In the genomic region with DNA sequence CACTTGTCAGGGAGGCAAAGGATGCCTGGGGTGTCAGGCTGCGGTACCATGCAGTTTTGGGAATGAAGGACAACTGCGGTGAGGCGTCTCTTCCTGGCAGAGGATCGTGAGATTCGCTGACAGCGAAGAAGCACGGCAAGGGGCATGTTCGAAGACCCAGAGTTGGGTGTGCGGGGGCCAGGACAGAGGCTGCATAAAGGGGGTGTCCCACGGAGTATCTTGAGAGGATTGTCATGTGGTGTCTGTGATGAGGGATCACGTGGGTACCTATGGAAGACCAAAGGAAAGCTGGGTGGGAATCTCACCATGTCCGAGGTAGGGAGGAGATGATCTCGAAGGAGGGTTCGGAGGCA, we compare ENCODE assay signal across 6 cellular contexts. TPM values are rescaled to one million over a fixed set of nuclear protein-coding genes. Genes with fewer than 3 reads are reported as not detected.
A peak's percentile ranks its signal among the peaks of the same experiment; 100 is the strongest.
DNase-seq lines count a peak whose midpoint lies in the region; ATAC-seq lines count a peak whose summit lies in the region.

No MANE protein-coding gene starts in this region.

- H4K5ac ChIP-seq in mesendoderm (ENCODE audit: low read length), result no peak overlapping the region

- no peaks in the 10 kb centered on the region for H3K27me3 Mint-ChIP-seq in activated naive CD8-positive, alpha-beta T cell

- DNase-seq in mesendoderm, result no peak
- DNase-seq in NCI-H1436 (lab: John Stamatoyannopoulos, UW), result no peak
- DNase-seq in HuH-7.5 (ENCODE audit: low spot score), result no peak
- DNase-seq in islet precursor cell, result no peak

- peaks cover 14% of the 10 kb centered on the region for H3K36me3 Mint-ChIP-seq in activated naive CD8-positive, alpha-beta T cell

- H4K8ac ChIP-seq in mesendoderm (ENCODE audit: low read depth, low read length), result no peak overlapping the region

- H3K27ac ChIP-seq in mesendoderm (ENCODE audit: low read depth, low read length), result no peak overlapping the region

- peak overlapping the region; percentile 92 for H3K27ac Mint-ChIP-seq in activated naive CD8-positive, alpha-beta T cell

- peaks cover 6% of the 10 kb centered on the region for H3K36me3 ChIP-seq in mesendoderm (ENCODE audit: control insufficient read depth, insufficient read depth, low read length)

- WGBS in mesendoderm (ENCODE audit: extremely low coverage, insufficient coverage, low lambda C conversion rate), result no CpG with 5 or more reads among the region's 14 CpGs

- ATAC-seq in HG02840 (IDR thresholded peaks at IDR 0.05; ENCODE audit: low FRiP score, unreplicated experiment), result peak; percentile 6

- H2AK5ac ChIP-seq in mesendoderm (ENCODE audit: low read length), result peak overlapping the region; percentile 96

- H3K18ac ChIP-seq in mesendoderm (ENCODE audit: low read length), result no peak overlapping the region

- H3K4ac ChIP-seq in mesendoderm (ENCODE audit: low read depth, low read length), result no peak overlapping the region

- H3K4me3 ChIP-seq in mesendoderm (ENCODE audit: low read length), result peak overlapping the region; percentile 100

- peaks cover 3% of the 10 kb centered on the region for H3K4me1 ChIP-seq in mesendoderm (ENCODE audit: control insufficient read depth, low read depth, low read length)

- peaks cover 36% of the 10 kb centered on the region for H3K79me1 ChIP-seq in mesendoderm (ENCODE audit: low read length)

- peak overlapping the region; percentile 99 for H3K4me2 ChIP-seq in mesendoderm (ENCODE audit: low read length)

- H2BK120ac ChIP-seq in mesendoderm (ENCODE audit: low read depth, low read length), result no peak overlapping the region

- peaks cover 65% of the 10 kb centered on the region for H3K4me1 Mint-ChIP-seq in activated naive CD8-positive, alpha-beta T cell (ENCODE audit: low read depth)

- no peaks in the 10 kb centered on the region for H3K9me3 Mint-ChIP-seq in activated naive CD8-positive, alpha-beta T cell (ENCODE audit: low read depth)

- H3K9ac ChIP-seq in mesendoderm (ENCODE audit: low read length), result peak overlapping the region; percentile 97

- H3K23ac ChIP-seq in mesendoderm (ENCODE audit: low read length), result peak overlapping the region; percentile 97

- no peaks in the 10 kb centered on the region for H3K27me3 ChIP-seq in mesendoderm (ENCODE audit: insufficient read depth, low read length, poor library complexity)

- no peak overlapping the region for H2BK15ac ChIP-seq in mesendoderm (replicated peaks; ENCODE audit: low read depth)

- H2BK5ac ChIP-seq in mesendoderm (ENCODE audit: low read length), result peak overlapping the region; percentile 30

- H3K79me2 ChIP-seq in mesendoderm (ENCODE audit: control insufficient read depth, insufficient read depth, low read length), result peaks cover 37% of the 10 kb centered on the region

- peak overlapping the region; percentile 97 for H3K56ac ChIP-seq in mesendoderm (ENCODE audit: low read length)

- H3K4me3 Mint-ChIP-seq in activated naive CD8-positive, alpha-beta T cell, result no peak overlapping the region

RNA-seq across cellular contexts. Expression of a gene that starts 0.4 kb away (rescaled TPM):
- polyA plus RNA-seq in mesendoderm (2013, experiment 1 of 2), result 16.8 TPM
- 17.0 TPM for polyA plus RNA-seq in mesendoderm (2013, experiment 2 of 2)

RNA-seq across cellular contexts. Expression of a gene that starts 18.5 kb away (rescaled TPM):
- 115 TPM for polyA plus RNA-seq in mesendoderm (2013, experiment 1 of 2)
- 112 TPM for polyA plus RNA-seq in mesendoderm (2013, experiment 2 of 2)

RNA-seq across cellular contexts. Expression of a gene that starts 40.9 kb away (rescaled TPM):
- polyA plus RNA-seq in mesendoderm (2013, experiment 1 of 2), result 1.3 TPM
- polyA plus RNA-seq in mesendoderm (2013, experiment 2 of 2), result 1.1 TPM

RNA-seq across cellular contexts. Expression of a gene that starts 47.7 kb away (rescaled TPM):
- polyA plus RNA-seq in mesendoderm (2013, experiment 1 of 2), result 0.13 TPM
- 0.15 TPM for polyA plus RNA-seq in mesendoderm (2013, experiment 2 of 2)

RNA-seq across cellular contexts. Expression of a gene that starts 53.6 kb away (rescaled TPM):
- 2.7 TPM for polyA plus RNA-seq in mesendoderm (2013, experiment 1 of 2)
- 3.0 TPM for polyA plus RNA-seq in mesendoderm (2013, experiment 2 of 2)
